Comparison of ENCODE assay signal across 1 cellular context in genomic region chr7:128867842-128868623, GRCh38.
TF ChIP-seq lines count a peak whose summit lies in the region.

No MANE protein-coding gene starts in this region.

TF ChIP-seq in HepG2, 621 proteins besides CTCF, POLR2A, EP300 and RAD21:
- TF ChIP-seq SP4 (CRISPR knock-in tag; IDR thresholded peaks at IDR 0.05) (no peak), FOXK1 (CRISPR knock-in tag; IDR thresholded peaks at IDR 0.05; ENCODE audit: borderline replicate concordance, low read depth) (no peak), ZNF350 (CRISPR knock-in tag; IDR thresholded peaks at IDR 0.05; ENCODE audit: borderline replicate concordance, low read depth) (no peak), ASH2L (IDR thresholded peaks at IDR 0.05; ENCODE audit: insufficient read length, low read depth, low read length) (no peak), AKAP8 (CRISPR knock-in tag; IDR thresholded peaks at IDR 0.05) (no peak), REPIN1 (CRISPR knock-in tag; IDR thresholded peaks at IDR 0.05; ENCODE audit: borderline replicate concordance, low read depth) (no peak), THYN1 (CRISPR knock-in tag; IDR thresholded peaks at IDR 0.05; ENCODE audit: borderline replicate concordance, low read depth) (no peak), CHD4 (IDR thresholded peaks at IDR 0.05; ENCODE audit: borderline replicate concordance, low read length) (no peak), FOXO4 (CRISPR knock-in tag; conservative IDR thresholded peaks at IDR 0.05) (0 out of 2 replicates have a peak, but pooled peaks have one; percentile 88)
- TF ChIP-seq, protein P1, sequence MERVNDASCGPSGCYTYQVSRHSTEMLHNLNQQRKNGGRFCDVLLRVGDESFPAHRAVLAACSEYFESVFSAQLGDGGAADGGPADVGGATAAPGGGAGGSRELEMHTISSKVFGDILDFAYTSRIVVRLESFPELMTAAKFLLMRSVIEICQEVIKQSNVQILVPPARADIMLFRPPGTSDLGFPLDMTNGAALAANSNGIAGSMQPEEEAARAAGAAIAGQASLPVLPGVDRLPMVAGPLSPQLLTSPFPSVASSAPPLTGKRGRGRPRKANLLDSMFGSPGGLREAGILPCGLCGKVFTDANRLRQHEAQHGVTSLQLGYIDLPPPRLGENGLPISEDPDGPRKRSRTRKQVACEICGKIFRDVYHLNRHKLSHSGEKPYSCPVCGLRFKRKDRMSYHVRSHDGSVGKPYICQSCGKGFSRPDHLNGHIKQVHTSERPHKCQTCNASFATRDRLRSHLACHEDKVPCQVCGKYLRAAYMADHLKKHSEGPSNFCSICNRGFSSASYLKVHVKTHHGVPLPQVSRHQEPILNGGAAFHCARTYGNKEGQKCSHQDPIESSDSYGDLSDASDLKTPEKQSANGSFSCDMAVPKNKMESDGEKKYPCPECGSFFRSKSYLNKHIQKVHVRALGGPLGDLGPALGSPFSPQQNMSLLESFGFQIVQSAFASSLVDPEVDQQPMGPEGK (CRISPR knock-in tag; IDR thresholded peaks at IDR 0.05), result 0 out of 2 replicates have a peak, but pooled peaks have one; percentile 18
